ENCODE assay signal across 7 cellular contexts in the genomic region with DNA sequence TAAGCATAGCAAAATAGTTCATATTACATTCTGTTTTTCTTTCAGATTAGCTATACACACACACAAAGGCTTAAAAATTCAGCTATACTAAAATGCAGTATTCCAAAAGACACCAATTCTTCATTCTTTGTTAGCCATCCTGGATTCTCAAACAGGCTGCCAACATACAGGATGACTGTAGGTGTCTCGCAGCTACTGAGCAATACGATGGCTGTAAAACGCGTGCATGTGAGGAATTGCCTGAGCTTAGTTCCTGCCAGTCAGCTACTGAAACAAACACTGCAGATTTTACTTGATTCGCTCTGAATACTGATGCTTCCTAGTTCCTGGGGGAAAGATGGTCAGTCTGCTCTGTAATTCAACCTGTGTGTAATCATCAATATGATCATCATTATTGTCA. TPM values are rescaled to one million over a fixed set of nuclear protein-coding genes. Genes with fewer than 3 reads are reported as not detected.
DNase-seq lines count a peak whose midpoint lies in the region; ATAC-seq, FAIRE-seq and TF ChIP-seq lines count a peak whose summit lies in the region.

No MANE protein-coding gene starts in this region.

- POLR2A ChIA-PET in T-cell (lab: Charles Lee), result interaction anchor here in 1 of 2 donors (0.6 kb wide), 1 partner anchor 10 kb away, joined by 3 read pairs; no protein-coding TSS in a partner anchor

- H3K4me1 ChIP-seq in kidney (ENCODE audit: control insufficient read depth in 1 of 2, insufficient read depth in 1 of 2, low read depth in 1 of 2, low read length in 2 of 2), result no peaks in the 10 kb centered on the region

- no peak overlapping the region for H3K27ac Mint-ChIP-seq in T-cell

- peaks cover 6 to 18% of the 10 kb centered on the region in 2 donors for H3K27me3 Mint-ChIP-seq in T-cell

- intact Hi-C loops in kidney (cut with DNase I), result no loop called here

- H3K36me3 Mint-ChIP-seq in T-cell, result no peaks in the 10 kb centered on the region

- no peaks in the 10 kb centered on the region for H3K36me3 ChIP-seq in kidney (ENCODE audit: control insufficient read depth in 1 of 2, insufficient read depth in 2 of 2, low read length in 2 of 2)

- DNase-seq in T-cell (peak in 2 of 34 experiments; percentile 11 to 13), kidney (no peak), HuH-7.5 (ENCODE audit: low spot score) (no peak)
- no peak for DNase-seq in stimulated activated CD4-positive, alpha-beta T cell treated with anti-CD3 and anti-CD28 coated beads, Interleukin-4, amount 100 ng/mL, for 24 hours

- CTCF ChIA-PET in T-cell (lab: Charles Lee), result interaction anchor here (0.9 to 1.2 kb wide), 3 partner anchors 14 to 20 kb away, joined by 3 to 5 read pairs (median 3); no protein-coding TSS in a partner anchor

- no peaks in the 10 kb centered on the region for H3K9me3 Mint-ChIP-seq in T-cell

- no peak overlapping the region for H3K27ac ChIP-seq in kidney (ENCODE audit: low read depth in 2 of 2, low read length in 2 of 2)

- ATAC-seq in HG03469 (IDR thresholded peaks at IDR 0.05; ENCODE audit: unreplicated experiment) (peak; percentile 46), T-cell (replicated peaks in 1 of 4) (peak; percentile 43 to 78 (median 63)), HG02840 (IDR thresholded peaks at IDR 0.05; ENCODE audit: low FRiP score, unreplicated experiment) (no peak)

- no peaks in the 10 kb centered on the region for H3K9me3 ChIP-seq in kidney (ENCODE audit: control insufficient read depth in 1 of 2, low read length in 2 of 2)

- peak; percentile 35 for TF ChIP-seq CTCF in kidney (IDR thresholded peaks at IDR 0.05; ENCODE audit: borderline replicate concordance, extremely low read depth, insufficient read depth)

- no peak overlapping the region for H3K4me3 Mint-ChIP-seq in T-cell

- no peak overlapping the region for H3K9ac ChIP-seq in kidney (ENCODE audit: low read length in 2 of 2)

- no peak overlapping the region for H3K4me3 ChIP-seq in kidney (ENCODE audit: low read length in 2 of 2)

- FAIRE-seq in G401.6 (lab: Jason Lieb, UNC), result peak; percentile 28
- no peak for FAIRE-seq in kidney (lab: Jason Lieb, UNC)

- H3K4me1 Mint-ChIP-seq in T-cell, result no peaks in the 10 kb centered on the region

RNA-seq across cellular contexts. Expression of gene HMGN1, which starts 24.7 kb away (rescaled TPM):
- 100 to 1,000 TPM; 206 to 254 (median 239) TPM for total RNA-seq in T-cell
- 205 TPM for total RNA-seq in kidney
- polyA plus RNA-seq in kidney (ENCODE audit: insufficient read depth, low read depth, low replicate concordance), result 174 TPM
